In genomic region chr5:172188033-172188892, GRCh38 we compare ENCODE assay signal across 1 cellular context.
TF ChIP-seq lines count a peak whose summit lies in the region.

Gene STK10 (minus strand): TSS chr5:172188224. CDS start chr5:172188042, 182 bp downstream.

TF ChIP-seq in HEK293, 187 proteins besides CTCF, POLR2A, EP300 and RAD21 (continued from another document):
- no peak for TF ChIP-seq ELK4 (IDR thresholded peaks at IDR 0.05; ENCODE audit: borderline replicate concordance, low read depth, low read length)
